20 cellular contexts compared by ENCODE assay signal in the genomic region with DNA sequence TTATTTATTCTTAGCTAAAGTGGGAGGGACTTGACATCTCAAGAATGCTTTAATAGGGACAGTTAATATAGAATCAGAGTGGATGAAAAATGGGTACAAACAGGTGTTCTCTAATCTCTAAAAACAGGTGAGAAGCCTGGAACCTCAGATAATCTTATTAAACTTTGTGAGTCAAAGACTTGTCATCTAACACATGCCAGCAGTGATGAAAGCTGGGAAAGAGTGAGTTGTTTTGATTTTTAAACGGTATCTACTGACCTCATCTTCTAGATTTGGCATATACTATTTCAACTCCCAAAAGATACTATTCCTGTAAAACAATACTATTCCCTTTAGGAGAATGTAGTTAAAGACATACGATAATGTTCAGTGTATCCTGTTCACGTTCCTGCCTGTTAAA.
DNase-seq lines count a peak whose midpoint lies in the region; ATAC-seq, FAIRE-seq and TF ChIP-seq lines count a peak whose summit lies in the region.
"Had no signal": no experiment of that assay in that cellular context is flagged by ENCODE, and none has a peak within 500 bp of the region (broad histone marks: within the 10 kb centered on the region; RNA-seq: fewer than 3 reads in every experiment).

No MANE protein-coding gene starts in this region.

- in situ Hi-C loops in KBM-7 (cut with MboI; ENCODE audit: low pct_unique_long_range_greater_than_20kb, low sequenced_read_pairs) = no loop called here

- peak overlapping the region; percentile 70 for H3K27ac ChIP-seq in psoas muscle
- H3K27ac ChIP-seq: GM23248 had no signal

- intact Hi-C loops in psoas muscle (cut with DNase I) = loop anchor here in 1 of 2 donors (10.0 kb wide), 1 partner anchor 178 kb away; no protein-coding TSS in a partner anchor

- WGBS in psoas muscle, 3 donors = 13 to 29% (median 16%) methylated on average over 3 of the region's 3 CpGs

- no peaks in the 10 kb centered on the region for H3K36me3 ChIP-seq in psoas muscle (ENCODE audit: insufficient read depth in 1 of 2, low read depth in 1 of 2)
- H3K36me3 ChIP-seq: BE2C, HAP-1 had no signal

- H3K4me3 ChIP-seq in fibroblast of mammary gland (ENCODE audit: control insufficient read depth, low read depth, low read length) (no peak overlapping the region), psoas muscle (no peak overlapping the region)
- H3K4me3 ChIP-seq: GM23248, HAP-1 had no signal

- TF ChIP-seq CTCF in fibroblast of mammary gland (conservative IDR thresholded peaks at IDR 0.05; ENCODE audit: control insufficient read depth, insufficient read depth, low read depth, low read length) (no peak), psoas muscle (IDR thresholded peaks at IDR 0.05) (no peak)

- DNase-seq in HTR-8/SVneo (ENCODE audit: insufficient read length, low spot score) = no peak
- DNase-seq in M059J (ENCODE audit: low read depth) = peak; percentile 4
- DNase-seq in fibroblast of mammary gland (ENCODE audit: low read depth) = peak; percentile 1
- no peak for DNase-seq in psoas muscle
- DNase-seq in GM12891 (ENCODE audit: insufficient read length, low spot score) = no peak
- no peak for DNase-seq in EL
- no peak for DNase-seq in KBM-7
- DNase-seq: BE2C; C1 segment of cervical spinal cord; CD4-positive, CD25-positive, alpha-beta regulatory T cell; CD8-positive, alpha-beta memory T cell; COR-L47; DMS 273 treated with DMSO at 0.1 percent for 48 hours; DMS53; DND-41; GM23248 had no signal

- H3K27me3 ChIP-seq in psoas muscle (ENCODE audit: insufficient read depth in 3 of 3, low read length in 2 of 3) = no peaks in the 10 kb centered on the region
- H3K27me3 ChIP-seq: BE2C had no signal

- H3K9me3 ChIP-seq in psoas muscle = no peaks in the 10 kb centered on the region
- H3K9me3 ChIP-seq: BE2C, HAP-1 had no signal

- ATAC-seq in psoas muscle = peak; percentile 69 to 80 (median 75)

- TF ChIP-seq POLR2A in GM12891 (IDR thresholded peaks at IDR 0.05; ENCODE audit: low read depth, low read length) = no peak

- H3K4me1 ChIP-seq in psoas muscle = peaks cover 11% of the 10 kb centered on the region
- H3K4me1 ChIP-seq: BE2C had no signal

- FAIRE-seq in HTR-8/SVneo (lab: Jason Lieb, UNC) = peak; percentile 63
- no peak for FAIRE-seq in GM12891 (lab: Jason Lieb, UNC)
- FAIRE-seq: G401.6, GM12892, GM18507 had no signal

TF ChIP-seq in GM12891, 5 proteins besides CTCF, POLR2A, EP300 and RAD21:
- TF ChIP-seq TAF1 (IDR thresholded peaks at IDR 0.05; ENCODE audit: low read depth, low read length) = no peak

Comparison
In these comparisons a context has a peak if more than half of its experiments do, and no peak if none do; other contexts are left out.
1. DNase-seq: peak in M059J (single experiment) and fibroblast of mammary gland (single experiment); none in HTR-8/SVneo (single experiment), psoas muscle (0 of 2), GM12891 (single experiment), EL (single experiment) and KBM-7 (single experiment).